ENCODE assay signal across 17 cellular contexts in the genomic region with DNA sequence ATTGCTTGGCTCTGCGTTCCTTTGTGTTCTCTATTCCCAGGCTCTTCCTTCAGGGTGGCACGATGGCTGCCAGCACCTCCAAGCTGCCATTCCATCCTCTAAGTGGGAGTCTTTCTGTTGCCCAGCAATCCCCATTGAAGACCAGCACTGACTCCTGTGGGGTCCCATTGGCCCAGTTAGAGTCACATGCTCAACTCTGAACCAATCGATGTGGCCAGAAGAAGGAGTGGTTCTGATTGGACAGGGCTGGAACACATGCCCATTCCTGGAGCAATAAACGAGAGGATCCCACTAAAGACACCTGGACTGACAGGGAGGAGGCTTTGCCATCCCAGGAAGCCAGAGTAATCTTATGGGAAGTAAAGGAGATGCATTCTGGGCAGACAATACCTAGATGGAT.
"Had no signal": no experiment of that assay in that cellular context is flagged by ENCODE, and none has a peak within 500 bp of the region (broad histone marks: within the 10 kb centered on the region; RNA-seq: fewer than 3 reads in every experiment).

No MANE protein-coding gene starts in this region.

- H3K9me3 Mint-ChIP-seq: nephron progenitor cell; stimulated activated effector memory CD8-positive, alpha-beta T cell treated with anti-CD3 and anti-CD28 coated beads, Interleukin-12 subunit alpha, Interleukin-12 subunit beta, amount 100 ng/mL, for 72 hours had no signal

- H3K36me3 ChIP-seq: right lobe of liver, tibial nerve had no signal

- DNase-seq: cortex of kidney; effector CD8-positive, alpha-beta T cell; foreskin melanocyte; left colon; left ventricle myocardium superior; naive thymus-derived CD4-positive, alpha-beta T cell; nephron progenitor cell; psoas muscle; retina; right lobe of liver; stimulated activated CD4-positive, alpha-beta T cell treated with anti-CD3 and anti-CD28 coated beads, Interleukin-4, amount 100 ng/mL, for 1 hour; stimulated activated CD8-positive, alpha-beta memory T cell treated with anti-CD3 and anti-CD28 coated beads, Interleukin-4, amount 100 ng/mL, for 48 hours; stimulated activated naive CD8-positive, alpha-beta T cell treated with anti-CD3 and anti-CD28 coated beads, Interleukin-15, Interleukin-2, amounts not matched to agents 100 U/mL and 50 U/mL, for 24 hours had no signal

- H2AFZ ChIP-seq: hepatocyte had no signal

- H3K4me1 ChIP-seq: psoas muscle, right lobe of liver, tibial nerve had no signal

- H3K27ac ChIP-seq: hepatocyte, psoas muscle, right lobe of liver, tibial nerve had no signal

- H3K4me3 ChIP-seq: dorsolateral prefrontal cortex, hepatocyte, psoas muscle, right lobe of liver, tibial nerve had no signal

- H3K9me3 ChIP-seq: psoas muscle, right lobe of liver, tibial nerve had no signal

- H3K4me1 Mint-ChIP-seq: naive thymus-derived CD4-positive, alpha-beta T cell; nephron progenitor cell; stimulated activated effector memory CD8-positive, alpha-beta T cell treated with anti-CD3 and anti-CD28 coated beads, Interleukin-12 subunit alpha, Interleukin-12 subunit beta, amount 100 ng/mL, for 72 hours had no signal

- ATAC-seq: left colon; left ventricle myocardium superior; naive thymus-derived CD4-positive, alpha-beta T cell; psoas muscle; right lobe of liver; stimulated activated effector memory CD8-positive, alpha-beta T cell treated with anti-CD3 and anti-CD28 coated beads, Interleukin-12 subunit alpha, Interleukin-12 subunit beta, amount 100 ng/mL, for 72 hours; stimulated activated naive CD8-positive, alpha-beta T cell treated with anti-CD3 and anti-CD28 coated beads, Interleukin-15, Interleukin-2, amounts not matched to agents 100 U/mL and 50 U/mL, for 24 hours had no signal

- H3K4me2 ChIP-seq: hepatocyte had no signal

- H3K79me2 ChIP-seq: hepatocyte had no signal

- H3K27me3 ChIP-seq: right lobe of liver had no signal

- H3K4me3 Mint-ChIP-seq: naive thymus-derived CD4-positive, alpha-beta T cell; nephron progenitor cell; stimulated activated effector memory CD8-positive, alpha-beta T cell treated with anti-CD3 and anti-CD28 coated beads, Interleukin-12 subunit alpha, Interleukin-12 subunit beta, amount 100 ng/mL, for 72 hours had no signal

- H3K36me3 Mint-ChIP-seq: naive thymus-derived CD4-positive, alpha-beta T cell; stimulated activated effector memory CD8-positive, alpha-beta T cell treated with anti-CD3 and anti-CD28 coated beads, Interleukin-12 subunit alpha, Interleukin-12 subunit beta, amount 100 ng/mL, for 72 hours had no signal

- H3K27ac Mint-ChIP-seq: naive thymus-derived CD4-positive, alpha-beta T cell; nephron progenitor cell; stimulated activated effector memory CD8-positive, alpha-beta T cell treated with anti-CD3 and anti-CD28 coated beads, Interleukin-12 subunit alpha, Interleukin-12 subunit beta, amount 100 ng/mL, for 72 hours had no signal
